Comparison of ENCODE assay signal across 9 cellular contexts in the genomic region with DNA sequence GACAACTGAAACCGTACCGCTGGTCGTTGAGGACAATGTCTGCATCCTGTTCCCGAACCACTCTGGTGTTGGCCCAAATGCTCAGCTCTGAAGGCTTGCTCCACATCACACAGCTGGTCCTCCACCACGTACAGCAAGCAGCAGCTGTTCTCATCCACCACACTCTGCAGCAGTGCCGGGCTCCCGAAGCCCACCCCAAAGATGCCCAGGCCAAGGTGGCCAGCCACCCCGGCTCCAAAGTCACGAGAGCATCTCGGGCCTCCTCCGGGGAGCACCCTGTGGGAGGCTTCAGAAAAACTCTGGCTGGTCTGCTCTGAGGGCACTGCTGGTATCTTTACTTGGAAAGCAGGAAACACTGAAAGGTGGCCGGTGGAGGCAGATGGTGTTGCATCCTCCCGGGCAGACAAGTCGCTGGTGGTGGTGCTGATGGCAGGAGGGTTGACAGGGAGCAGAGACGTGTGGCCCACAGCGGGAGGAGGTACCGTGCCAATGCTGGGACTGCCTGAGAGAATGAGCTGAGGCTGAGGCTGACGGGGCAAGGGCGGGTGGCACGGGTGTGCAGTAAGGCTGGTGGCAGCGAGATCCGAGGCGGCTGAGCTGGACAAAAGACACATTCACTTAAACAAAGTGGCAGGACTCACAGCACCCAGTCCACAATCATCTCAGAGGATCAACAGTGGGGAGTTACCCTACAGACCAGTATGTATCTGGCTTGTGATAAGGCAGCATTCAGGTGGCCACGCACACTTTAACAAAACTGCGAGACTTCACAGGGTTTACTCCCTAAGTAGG. TPM values are rescaled to one million over a fixed set of nuclear protein-coding genes. Genes with fewer than 3 reads are reported as not detected.
DNase-seq lines count a peak whose midpoint lies in the region; ATAC-seq, FAIRE-seq and TF ChIP-seq lines count a peak whose summit lies in the region.
"Had no signal": no experiment of that assay in that cellular context is flagged by ENCODE, and none has a peak within 500 bp of the region (broad histone marks: within the 10 kb centered on the region; RNA-seq: fewer than 3 reads in every experiment).

No MANE protein-coding gene starts in this region.

- POLR2A ChIA-PET in HepG2 (lab: Yijun Ruan, JAX): interaction anchor here (1.0 kb wide), 1 partner anchor 22 kb away, joined by 3 read pairs; no protein-coding TSS in a partner anchor

- in situ Hi-C loops in HepG2 (cut with HindIII; ENCODE audit: extremely low pct_ligation_motif_present, low pct_unique_long_range_greater_than_20kb): no loop called here

- H3K27ac ChIP-seq in heart left ventricle: peak overlapping the region in 11 of 12 donors; percentile 10 to 90 (median 83)
- no peak overlapping the region for H3K27ac ChIP-seq in HepG2 (ENCODE audit: extremely low read length, insufficient read depth, low read length)
- H3K27ac ChIP-seq in testis: peak overlapping the region in 1 of 2 donors; percentile 28

- TF ChIP-seq POLR2A in heart left ventricle (IDR thresholded peaks at IDR 0.05): no peak
- TF ChIP-seq POLR2A in HepG2 (IDR thresholded peaks at IDR 0.05; ENCODE audit: insufficient read depth in 1 of 2, low read depth in 2 of 2, low read length in 2 of 2): no peak
- no peak for TF ChIP-seq POLR2A in testis (IDR thresholded peaks at IDR 0.05)

- H3K4me2 ChIP-seq in HepG2 (ENCODE audit: low read depth, low read length): peak overlapping the region; percentile 85

- H3K27me3 ChIP-seq in heart left ventricle (no peaks in the 10 kb centered on the region), HepG2 (ENCODE audit: control insufficient read depth in 1 of 2, insufficient read depth in 2 of 2, low read length in 2 of 2) (peaks cover 0 to 8% of the 10 kb centered on the region in 2 experiments; a peak in 2 of 5 replicates), testis (no peaks in the 10 kb centered on the region)

- H3K27ac Mint-ChIP-seq in brain: peak overlapping the region in 4 of 5 experiments; percentile 23 to 84 (median 78)

- peaks cover 12% of the 10 kb centered on the region for H3K36me3 Mint-ChIP-seq in brain

- H3K4me1 ChIP-seq in heart left ventricle (peaks cover 0 to 35% (median 17%) of the 10 kb centered on the region in 12 donors), HepG2 (ENCODE audit: insufficient read depth, low read length) (peaks cover 31% of the 10 kb centered on the region), testis (peaks cover 28% of the 10 kb centered on the region)

- intact Hi-C loops in heart left ventricle (cut with DNase I) (no loop called here), left cardiac atrium (cut with DNase I) (no loop called here), HepG2 (cut with micrococcal nuclease; ENCODE audit: unreplicated experiment) (no loop called here), testis (cut with DNase I; ENCODE audit: low total_unique reads) (no loop called here)

- peaks cover 48% of the 10 kb centered on the region for H3K4me1 Mint-ChIP-seq in brain

- BruUV-seq in HepG2 (replicated peaks; lab: Mats Ljungman, UMichigan): TSS peak; percentile 51

- H3K27me3 Mint-ChIP-seq in brain: peaks cover 11% of the 10 kb centered on the region

- H4K20me1 ChIP-seq in HepG2 (ENCODE audit: insufficient read depth, low read length): no peaks in the 10 kb centered on the region

- TF ChIP-seq RAD21 in HepG2 (CRISPR knock-in tag; IDR thresholded peaks at IDR 0.05): no peak

- H3K79me2 ChIP-seq in HepG2 (ENCODE audit: insufficient read depth, low read length): peaks cover 6% of the 10 kb centered on the region

- H2AFZ ChIP-seq in HepG2 (ENCODE audit: low read length): no peak overlapping the region

- 61 to 73% (median 69%) methylated on average over 24 to 25 of the region's 25 CpGs for WGBS in heart left ventricle, 4 donors
- WGBS in HepG2 (ENCODE audit: low lambda C conversion rate): 93% methylated on average over 19 of the region's 25 CpGs
- 70 to 71% methylated on average over 22 to 25 of the region's 25 CpGs for WGBS in testis, 2 donors

- no peaks in the 10 kb centered on the region for H3K9me3 ChIP-seq in heart left ventricle
- no peaks in the 10 kb centered on the region for H3K9me3 ChIP-seq in HepG2 (ENCODE audit: low read length)
- H3K9me3 ChIP-seq in testis: no peaks in the 10 kb centered on the region

- FAIRE-seq in HepG2 (lab: Jason Lieb, UNC): no peak

- H3K36me3 ChIP-seq in heart left ventricle (peaks cover 0 to 25% (median 21%) of the 10 kb centered on the region in 9 donors), HepG2 (replicated peaks in 1 of 2; ENCODE audit: control insufficient read depth in 1 of 2, insufficient read depth in 2 of 2, low read length in 2 of 2) (peaks cover 3 to 23% of the 10 kb centered on the region in 2 experiments; a peak in 4 of 5 replicates), testis (ENCODE audit: low read depth, missing control alignments) (no peaks in the 10 kb centered on the region)

- ATAC-seq in heart left ventricle (peak; percentile 9 to 32 (median 21)), left cardiac atrium (no peak), HepG2 (no peak), GM18511 (IDR thresholded peaks at IDR 0.05; ENCODE audit: unreplicated experiment) (no peak)

- DNase-seq in heart left ventricle (peak in 2 of 5 donors; percentile 24 to 61), left cardiac atrium (no peak), HepG2 (ENCODE audit: low spot score) (no peak), testis (peak; percentile 53), DMS114 treated with DMSO at 0.1 percent for 48 hours (lab: John Stamatoyannopoulos, UW; ENCODE audit: unreplicated experiment) (no peak), GDM1 (lab: John Stamatoyannopoulos, UW) (no peak)

- no peak for TF ChIP-seq CTCF in heart left ventricle (IDR thresholded peaks at IDR 0.05)
- no peak for TF ChIP-seq CTCF in brain (conservative IDR thresholded peaks at IDR 0.05)
- TF ChIP-seq CTCF in HepG2 (CRISPR knock-in tag; IDR thresholded peaks at IDR 0.05): no peak
- no peak for TF ChIP-seq CTCF in testis (IDR thresholded peaks at IDR 0.05)

- no peak for TF ChIP-seq EP300 in HepG2 (IDR thresholded peaks at IDR 0.05; ENCODE audit: low read depth in 2 of 2, low read length in 2 of 2)
- TF ChIP-seq EP300 in HepG2 (CRISPR knock-in tag; IDR thresholded peaks at IDR 0.05; ENCODE audit: borderline replicate concordance): no peak

- H3K4me3 ChIP-seq in heart left ventricle (peak overlapping the region in 10 of 12 donors; percentile 59 to 99 (median 84)), HepG2 (replicated peaks in 1 of 3; ENCODE audit: insufficient read depth in 1 of 3, low read depth in 2 of 3, low read length in 3 of 3) (peak overlapping the region; percentile 72 to 96 (median 84)), testis (no peak overlapping the region)

- peak overlapping the region; percentile 87 to 91 (median 87) for H3K4me3 Mint-ChIP-seq in brain

- H3K9ac ChIP-seq in HepG2 (ENCODE audit: insufficient read depth, low read depth, low read length): peak overlapping the region; percentile 78

- CTCF ChIA-PET in HepG2 (lab: Yijun Ruan, JAX; ENCODE audit: low intra/inter-chr PET ratio, low total read pairs): no interaction called here

- H3K9me3 Mint-ChIP-seq in brain: no peaks in the 10 kb centered on the region

RNA-seq across cellular contexts. Expression of gene CCDC27, which starts 6.5 kb away (rescaled TPM):
- total RNA-seq in heart left ventricle (not detected), left cardiac atrium (not detected), HepG2 (2016; rRNA removed; fragmentation: Illumina TruSeq; extraction: Trizol) (not detected in 2 replicates), testis (10 to 100 TPM; 10.6 to 18.3 TPM)
- polyA plus RNA-seq in heart left ventricle (not detected), brain (ENCODE audit: insufficient read depth, low read depth, low replicate concordance) (0.12 TPM), HepG2 (2011; rRNA removed) (not detected in 2 replicates), testis (ENCODE audit: insufficient read depth, low read depth, low replicate concordance) (28.4 TPM)
- total RNA-seq in HepG2 (2016; cell fraction: cytosol; rRNA removed; fragmentation: Illumina TruSeq; extraction: Trizol; ENCODE audit: low read depth): not detected in 2 replicates
- total RNA-seq in HepG2 (2016; cell fraction: insoluble cytoplasmic fraction; rRNA removed; fragmentation: Illumina TruSeq; extraction: Trizol): not detected in 2 replicates
- total RNA-seq in HepG2 (2016; cell fraction: membrane; rRNA removed; fragmentation: Illumina TruSeq; extraction: Trizol): not detected in 2 replicates
- total RNA-seq in HepG2 (2016; cell fraction: nucleus; rRNA removed; fragmentation: Illumina TruSeq; extraction: Trizol): not detected in 2 replicates
- not detected in 2 replicates for polyA plus RNA-seq in HepG2 (2011; cell fraction: cytosol; rRNA removed)
- polyA plus RNA-seq in HepG2 (2011; cell fraction: nucleus; rRNA removed): not detected in 2 replicates
- 0.23 TPM in 1 of 2 replicates, not detected in the other for polyA plus RNA-seq in HepG2 (2012)
- polyA plus RNA-seq in HepG2 (2016; cell fraction: cytosol; fragmentation: Illumina TruSeq; extraction: Trizol; ENCODE audit: low read depth): not detected in 2 replicates
- polyA plus RNA-seq in HepG2 (2016; cell fraction: insoluble cytoplasmic fraction; fragmentation: Illumina TruSeq; extraction: Trizol; ENCODE audit: low read depth): not detected in 2 replicates
- not detected in 2 replicates for polyA plus RNA-seq in HepG2 (2016; cell fraction: membrane; fragmentation: Illumina TruSeq; extraction: Trizol; ENCODE audit: low read depth)
- not detected in 2 replicates for polyA plus RNA-seq in HepG2 (2016; cell fraction: nucleus; fragmentation: Illumina TruSeq; extraction: Trizol; ENCODE audit: insufficient read depth, low read depth)
- polyA minus RNA-seq in HepG2 (2011; rRNA and poly(A)+ RNA removed; ENCODE audit: low replicate concordance): not detected in 2 replicates
- not detected in 2 replicates for polyA minus RNA-seq in HepG2 (2011; cell fraction: cytosol; rRNA and poly(A)+ RNA removed)
- not detected in 2 replicates for polyA minus RNA-seq in HepG2 (2011; cell fraction: nucleus; rRNA and poly(A)+ RNA removed)
- total RNA-seq: lung had no signal
- polyA plus RNA-seq: lung had no signal

RNA-seq across cellular contexts. Expression of gene SMIM1, which starts 26.8 kb away (rescaled TPM):
- total RNA-seq in heart left ventricle: 10 to 100 TPM in 6 of 9 donors, 1 to 10 TPM in 3; 9.4 to 20.8 (median 11.7) TPM
- polyA plus RNA-seq in heart left ventricle: 10 to 100 TPM in 1 of 2 donors, 1 to 10 TPM in 1; 3.8 to 51.2 TPM
- 10 to 100 TPM; 25.4 to 35.9 TPM for total RNA-seq in left cardiac atrium
- 5.6 TPM for polyA plus RNA-seq in brain (ENCODE audit: insufficient read depth, low read depth, low replicate concordance)
- 55.8 and 56.3 TPM in 2 replicates for total RNA-seq in HepG2 (2016; rRNA removed; fragmentation: Illumina TruSeq; extraction: Trizol)
- 360 and 516 TPM in 2 replicates for total RNA-seq in HepG2 (2016; cell fraction: cytosol; rRNA removed; fragmentation: Illumina TruSeq; extraction: Trizol; ENCODE audit: low read depth)
- 54.3 and 58.0 TPM in 2 replicates for total RNA-seq in HepG2 (2016; cell fraction: insoluble cytoplasmic fraction; rRNA removed; fragmentation: Illumina TruSeq; extraction: Trizol)
- 94.8 and 147 TPM in 2 replicates for total RNA-seq in HepG2 (2016; cell fraction: membrane; rRNA removed; fragmentation: Illumina TruSeq; extraction: Trizol)
- total RNA-seq in HepG2 (2016; cell fraction: nucleus; rRNA removed; fragmentation: Illumina TruSeq; extraction: Trizol): 35.3 and 45.5 TPM in 2 replicates
- 12.4 and 22.2 TPM in 2 replicates for polyA plus RNA-seq in HepG2 (2011; rRNA removed)
- 15.0 and 35.9 TPM in 2 replicates for polyA plus RNA-seq in HepG2 (2011; cell fraction: cytosol; rRNA removed)
- polyA plus RNA-seq in HepG2 (2011; cell fraction: nucleus; rRNA removed): 20.1 and 21.5 TPM in 2 replicates
- 18.7 and 18.9 TPM in 2 replicates for polyA plus RNA-seq in HepG2 (2012)
- 172 and 230 TPM in 2 replicates for polyA plus RNA-seq in HepG2 (2016; cell fraction: cytosol; fragmentation: Illumina TruSeq; extraction: Trizol; ENCODE audit: low read depth)
- 45.5 and 47.9 TPM in 2 replicates for polyA plus RNA-seq in HepG2 (2016; cell fraction: insoluble cytoplasmic fraction; fragmentation: Illumina TruSeq; extraction: Trizol; ENCODE audit: low read depth)
- 82.1 and 104 TPM in 2 replicates for polyA plus RNA-seq in HepG2 (2016; cell fraction: membrane; fragmentation: Illumina TruSeq; extraction: Trizol; ENCODE audit: low read depth)
- 32.0 and 32.8 TPM in 2 replicates for polyA plus RNA-seq in HepG2 (2016; cell fraction: nucleus; fragmentation: Illumina TruSeq; extraction: Trizol; ENCODE audit: insufficient read depth, low read depth)
- polyA minus RNA-seq in HepG2 (2011; rRNA and poly(A)+ RNA removed; ENCODE audit: low replicate concordance): 29.5 TPM in 1 of 2 replicates, not detected in the other
- polyA minus RNA-seq in HepG2 (2011; cell fraction: cytosol; rRNA and poly(A)+ RNA removed): 18.6 and 19.1 TPM in 2 replicates
- 17.1 and 18.4 TPM in 2 replicates for polyA minus RNA-seq in HepG2 (2011; cell fraction: nucleus; rRNA and poly(A)+ RNA removed)
- total RNA-seq in testis: 100 to 1,000 TPM; 205 to 213 TPM
- 92.9 TPM for polyA plus RNA-seq in testis (ENCODE audit: insufficient read depth, low read depth, low replicate concordance)

RNA-seq across cellular contexts. Expression of gene LRRC47, which starts 50.5 kb away (rescaled TPM):
- total RNA-seq in heart left ventricle: 10 to 100 TPM; 51.3 to 85.7 (median 68.8) TPM
- 10 to 100 TPM; 18.4 to 39.2 TPM for polyA plus RNA-seq in heart left ventricle
- total RNA-seq in left cardiac atrium: 10 to 100 TPM; 41.4 to 43.4 TPM
- 48.3 TPM for polyA plus RNA-seq in brain (ENCODE audit: insufficient read depth, low read depth, low replicate concordance)
- 52.4 and 52.5 TPM in 2 replicates for total RNA-seq in HepG2 (2016; rRNA removed; fragmentation: Illumina TruSeq; extraction: Trizol)
- total RNA-seq in HepG2 (2016; cell fraction: cytosol; rRNA removed; fragmentation: Illumina TruSeq; extraction: Trizol; ENCODE audit: low read depth): 6.5 and 7.6 TPM in 2 replicates
- total RNA-seq in HepG2 (2016; cell fraction: insoluble cytoplasmic fraction; rRNA removed; fragmentation: Illumina TruSeq; extraction: Trizol): 47.8 and 53.6 TPM in 2 replicates
- total RNA-seq in HepG2 (2016; cell fraction: membrane; rRNA removed; fragmentation: Illumina TruSeq; extraction: Trizol): 11.1 and 12.6 TPM in 2 replicates
- 22.3 and 30.2 TPM in 2 replicates for total RNA-seq in HepG2 (2016; cell fraction: nucleus; rRNA removed; fragmentation: Illumina TruSeq; extraction: Trizol)
- polyA plus RNA-seq in HepG2 (2011; rRNA removed): 18.3 and 20.2 TPM in 2 replicates
- polyA plus RNA-seq in HepG2 (2011; cell fraction: cytosol; rRNA removed): 11.1 and 11.8 TPM in 2 replicates
- 22.8 and 33.3 TPM in 2 replicates for polyA plus RNA-seq in HepG2 (2011; cell fraction: nucleus; rRNA removed)
- polyA plus RNA-seq in HepG2 (2012): 19.1 and 36.0 TPM in 2 replicates
- polyA plus RNA-seq in HepG2 (2016; cell fraction: cytosol; fragmentation: Illumina TruSeq; extraction: Trizol; ENCODE audit: low read depth): 3.5 and 3.9 TPM in 2 replicates
- 46.2 and 54.8 TPM in 2 replicates for polyA plus RNA-seq in HepG2 (2016; cell fraction: insoluble cytoplasmic fraction; fragmentation: Illumina TruSeq; extraction: Trizol; ENCODE audit: low read depth)
- 9.2 and 9.3 TPM in 2 replicates for polyA plus RNA-seq in HepG2 (2016; cell fraction: membrane; fragmentation: Illumina TruSeq; extraction: Trizol; ENCODE audit: low read depth)
- polyA plus RNA-seq in HepG2 (2016; cell fraction: nucleus; fragmentation: Illumina TruSeq; extraction: Trizol; ENCODE audit: insufficient read depth, low read depth): 63.9 and 68.5 TPM in 2 replicates
- 12.3 and 17.4 TPM in 2 replicates for polyA minus RNA-seq in HepG2 (2011; rRNA and poly(A)+ RNA removed; ENCODE audit: low replicate concordance)
- polyA minus RNA-seq in HepG2 (2011; cell fraction: cytosol; rRNA and poly(A)+ RNA removed): 12.0 and 18.0 TPM in 2 replicates
- polyA minus RNA-seq in HepG2 (2011; cell fraction: nucleus; rRNA and poly(A)+ RNA removed): 10.1 and 11.3 TPM in 2 replicates
- total RNA-seq in testis: 10 to 100 TPM; 45.9 to 46.6 TPM
- 27.6 TPM for polyA plus RNA-seq in testis (ENCODE audit: insufficient read depth, low read depth, low replicate concordance)

Comparison
In these comparisons a context has a peak if more than half of its experiments do, and no peak if none do; other contexts are left out.
1. ATAC-seq: peak in heart left ventricle (4 of 4); none in left cardiac atrium (0 of 2), HepG2 (single experiment) and GM18511 (single experiment).
2. H3K4me3 ChIP-seq: peak in heart left ventricle (10 of 12) and HepG2 (3 of 3); none in testis (0 of 2).
3. RNA of gene CCDC27, which starts 6.5 kb away (total RNA-seq): 10.6 to 18.3 TPM in testis; not detected in left cardiac atrium, not detected in heart left ventricle and not detected in HepG2; every median in the first group is over 10 times any median in the second.